20 cellular contexts compared by ENCODE assay signal in the genomic region with DNA sequence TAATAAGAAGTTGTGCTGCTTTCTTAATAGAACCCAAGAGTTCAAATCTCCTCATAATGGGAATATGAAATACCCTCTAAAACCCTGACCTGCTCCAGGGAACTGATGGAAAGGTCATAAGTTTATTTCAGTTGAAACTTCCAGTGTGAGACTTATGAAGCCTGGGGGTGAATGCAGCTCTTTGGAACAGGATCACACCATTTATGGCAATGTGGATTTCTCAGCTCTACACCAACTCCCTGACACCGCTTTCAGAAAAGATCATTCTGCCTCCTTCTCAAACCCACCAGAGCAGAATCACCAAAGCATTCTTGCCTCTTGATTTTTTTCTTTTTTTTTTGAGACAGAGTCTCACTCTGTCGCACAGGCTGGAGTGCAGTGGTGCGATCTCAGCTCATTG.
"Had no signal": no experiment of that assay in that cellular context is flagged by ENCODE, and none has a peak within 500 bp of the region (broad histone marks: within the 10 kb centered on the region; RNA-seq: fewer than 3 reads in every experiment).

No MANE protein-coding gene starts in this region.

- ATAC-seq: effector memory CD8-positive, alpha-beta T cell; esophagus mucosa; foreskin keratinocyte; gastrocnemius medialis; heart right ventricle; left cardiac atrium; left lung; left ventricle myocardium superior; lower lobe of right lung had no signal

- H3K27me3 ChIP-seq: colonic mucosa, foreskin keratinocyte, gastrocnemius medialis, heart right ventricle, left lung had no signal

- H3K27ac ChIP-seq: colonic mucosa, epithelial cell of prostate, foreskin keratinocyte, gastrocnemius medialis, heart right ventricle, left lung, lower lobe of right lung had no signal

- H3K27me3 Mint-ChIP-seq: dendritic cell treated with granulocyte-macrophage colony-stimulating factor and Interleukin-4, amounts not matched to agents 40 ng/mL and 50 ng/mL, for 4 days; effector memory CD8-positive, alpha-beta T cell had no signal

- H3K9me3 Mint-ChIP-seq: dendritic cell treated with granulocyte-macrophage colony-stimulating factor and Interleukin-4, amounts not matched to agents 40 ng/mL and 50 ng/mL, for 4 days; effector memory CD8-positive, alpha-beta T cell; endodermal cell; mesothelial cell of epicardium had no signal

- H3K9me3 ChIP-seq: colonic mucosa, gastrocnemius medialis, heart right ventricle, left lung, lower lobe of right lung had no signal

- H3K4me1 Mint-ChIP-seq: endodermal cell, mesothelial cell of epicardium had no signal

- H3K4me3 ChIP-seq: colonic mucosa, gastrocnemius medialis, heart right ventricle, left lung, lower lobe of right lung had no signal

- DNase-seq: colonic mucosa; cortex of kidney; effector CD8-positive, alpha-beta T cell; effector memory CD8-positive, alpha-beta T cell; endodermal cell; erythroblast; foreskin keratinocyte; gastrocnemius medialis; glutamatergic neuron; heart right ventricle; hippocampal formation; left cardiac atrium; left lung; left ventricle myocardium superior; lower lobe of right lung; mesenchymal stem cell had no signal

- H3K4me3 Mint-ChIP-seq: dendritic cell treated with granulocyte-macrophage colony-stimulating factor and Interleukin-4, amounts not matched to agents 40 ng/mL and 50 ng/mL, for 4 days; effector memory CD8-positive, alpha-beta T cell; endodermal cell; mesothelial cell of epicardium had no signal

- H3K4me1 ChIP-seq: colonic mucosa, left lung, lower lobe of right lung had no signal

- H3K27ac Mint-ChIP-seq: dendritic cell treated with granulocyte-macrophage colony-stimulating factor and Interleukin-4, amounts not matched to agents 40 ng/mL and 50 ng/mL, for 4 days; effector memory CD8-positive, alpha-beta T cell; endodermal cell; mesothelial cell of epicardium had no signal

- H3K36me3 ChIP-seq: colonic mucosa, gastrocnemius medialis, lower lobe of right lung had no signal
